Comparison of ENCODE assay signal across 29 cellular contexts in genomic region chr12:9101018-9101687, GRCh38. TPM values are rescaled to one million over a fixed set of nuclear protein-coding genes. Genes with fewer than 3 reads are reported as not detected.
"Had no signal": no experiment of that assay in that cellular context is flagged by ENCODE, and none has a peak within 500 bp of the region (broad histone marks: within the 10 kb centered on the region; RNA-seq: fewer than 3 reads in every experiment).

No MANE protein-coding gene starts in this region.

- H3K36me3 ChIP-seq: colonic mucosa had no signal

- ATAC-seq: effector memory CD8-positive, alpha-beta T cell; esophagus mucosa; foreskin keratinocyte; gastrocnemius medialis; gastroesophageal sphincter; heart left ventricle; heart right ventricle had no signal

- DNase-seq: colonic mucosa; cortex of kidney; dermis blood vessel endothelial cell; dorsolateral prefrontal cortex; effector CD4-positive, alpha-beta T cell; effector CD8-positive, alpha-beta T cell; effector memory CD4-positive, alpha-beta T cell; effector memory CD8-positive, alpha-beta T cell; endodermal cell; erythroblast; esophagus squamous epithelium; foreskin fibroblast; foreskin keratinocyte; foreskin melanocyte; gastrocnemius medialis; glutamatergic neuron; head of caudate nucleus; heart left ventricle; heart right ventricle had no signal

- FAIRE-seq: colon, endometrium, endothelial cell of umbilical vein, frontal cortex had no signal

- H3K9me3 Mint-ChIP-seq: dendritic cell treated with granulocyte-macrophage colony-stimulating factor and Interleukin-4, amounts not matched to agents 40 ng/mL and 50 ng/mL, for 4 days; effector memory CD8-positive, alpha-beta T cell; endodermal cell had no signal

- H3K4me3 ChIP-seq: colonic mucosa, coronary artery, dorsolateral prefrontal cortex, esophagus muscularis mucosa, esophagus squamous epithelium, gastrocnemius medialis, gastroesophageal sphincter, heart left ventricle, heart right ventricle had no signal

- H3K4me1 Mint-ChIP-seq: endodermal cell had no signal

- H3K9me3 ChIP-seq: colonic mucosa, esophagus muscularis mucosa, esophagus squamous epithelium, gastrocnemius medialis, gastroesophageal sphincter, heart left ventricle, heart right ventricle had no signal

- H3K27ac ChIP-seq: colonic mucosa, coronary artery, dorsolateral prefrontal cortex, epithelial cell of prostate, esophagus muscularis mucosa, esophagus squamous epithelium, foreskin keratinocyte, gastrocnemius medialis, gastroesophageal sphincter, heart right ventricle had no signal

- H3K4me1 ChIP-seq: colonic mucosa, esophagus squamous epithelium, foreskin keratinocyte, gastrocnemius medialis, gastroesophageal sphincter had no signal

- H3K27ac Mint-ChIP-seq: dendritic cell treated with granulocyte-macrophage colony-stimulating factor and Interleukin-4, amounts not matched to agents 40 ng/mL and 50 ng/mL, for 4 days; effector memory CD8-positive, alpha-beta T cell; endodermal cell had no signal

- H3K27me3 Mint-ChIP-seq: dendritic cell treated with granulocyte-macrophage colony-stimulating factor and Interleukin-4, amounts not matched to agents 40 ng/mL and 50 ng/mL, for 4 days; effector memory CD8-positive, alpha-beta T cell had no signal

- H3K4me3 Mint-ChIP-seq: dendritic cell treated with granulocyte-macrophage colony-stimulating factor and Interleukin-4, amounts not matched to agents 40 ng/mL and 50 ng/mL, for 4 days; effector memory CD8-positive, alpha-beta T cell; endodermal cell had no signal

- H3K27me3 ChIP-seq: colonic mucosa, dorsolateral prefrontal cortex, esophagus muscularis mucosa, esophagus squamous epithelium, foreskin keratinocyte, gastrocnemius medialis, gastroesophageal sphincter, heart left ventricle, heart right ventricle had no signal

RNA-seq across cellular contexts. Expression of gene A2M, which starts 14.6 kb away (rescaled TPM):
- total RNA-seq: foreskin keratinocyte had no signal
